In the genomic region with DNA sequence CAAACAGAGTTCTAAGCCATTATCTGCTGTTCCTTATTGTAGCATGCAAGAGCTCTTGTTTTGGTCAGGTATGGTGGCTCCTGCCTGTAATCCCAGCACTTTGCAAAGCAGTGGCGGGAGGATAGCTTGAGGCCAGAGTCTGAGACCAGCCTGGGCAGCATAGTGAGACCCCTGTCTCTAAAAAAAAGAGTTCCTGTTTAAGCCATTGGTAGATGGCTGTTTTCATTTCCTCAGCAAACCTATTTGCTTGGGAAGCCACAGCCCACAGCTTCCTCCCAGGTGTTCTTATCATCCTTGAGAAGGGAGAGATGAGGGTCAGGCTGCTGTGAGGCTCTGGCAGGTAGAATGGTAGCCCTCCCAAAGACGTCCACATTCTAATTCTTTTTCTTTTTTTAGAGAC, we compare ENCODE assay signal across 18 cellular contexts. TPM values are rescaled to one million over a fixed set of nuclear protein-coding genes. Genes with fewer than 3 reads are reported as not detected.
DNase-seq lines count a peak whose midpoint lies in the region; ATAC-seq, FAIRE-seq and TF ChIP-seq lines count a peak whose summit lies in the region.
"Had no signal": no experiment of that assay in that cellular context is flagged by ENCODE, and none has a peak within 500 bp of the region (broad histone marks: within the 10 kb centered on the region; RNA-seq: fewer than 3 reads in every experiment).

No MANE protein-coding gene starts in this region.

- in situ Hi-C loops in GM12878 (cut with MboI), result loop anchor here (5.0 kb wide), 1 partner anchor 171 kb away; no protein-coding TSS in a partner anchor
- in situ Hi-C loops in GM13976 (cut with MboI; ENCODE audit: low sequenced_read_pairs, unreplicated experiment), result no loop called here

- H3K27ac Mint-ChIP-seq in stimulated activated naive CD8-positive, alpha-beta T cell treated with anti-CD3 and anti-CD28 coated beads, Interleukin-15, Interleukin-2, amounts not matched to agents 100 ng/mL and 50 ng/mL, for 24 hours, result peak overlapping the region; percentile 60

- no peaks in the 10 kb centered on the region for H3K9me3 ChIP-seq in OCI-LY3 (ENCODE audit: insufficient read depth, low read length)
- H3K9me3 ChIP-seq in GM12878 (replicated peaks; ENCODE audit: control insufficient read depth, insufficient read depth, low read length), result no peaks in the 10 kb centered on the region
- H3K9me3 ChIP-seq: SK-N-SH had no signal

- no TSS peak for BruUV-seq in GM12878 (replicated peaks; lab: Mats Ljungman, UMichigan)

- H3K27me3 Mint-ChIP-seq in stimulated activated naive CD8-positive, alpha-beta T cell treated with anti-CD3 and anti-CD28 coated beads, Interleukin-15, Interleukin-2, amounts not matched to agents 100 ng/mL and 50 ng/mL, for 24 hours, result peaks cover 39% of the 10 kb centered on the region

- TF ChIP-seq CTCF in OCI-LY3 (IDR thresholded peaks at IDR 0.05; ENCODE audit: low read depth, low read length), result no peak
- no peak for TF ChIP-seq CTCF in GM12878 (IDR thresholded peaks at IDR 0.05 in 2 of 3, conservative IDR thresholded peaks at IDR 0.05 in 1 of 3; ENCODE audit: control insufficient read depth in 2 of 3, extremely low read depth in 1 of 3, insufficient read depth in 1 of 3, low read depth in 3 of 3, low read length in 3 of 3)
- TF ChIP-seq CTCF in GM13976 (IDR thresholded peaks at IDR 0.05; ENCODE audit: borderline replicate concordance, control extremely low read depth, extremely low read depth, insufficient read depth, missing control alignments), result no peak

- H3K36me3 Mint-ChIP-seq in stimulated activated naive CD8-positive, alpha-beta T cell treated with anti-CD3 and anti-CD28 coated beads, Interleukin-15, Interleukin-2, amounts not matched to agents 100 ng/mL and 50 ng/mL, for 24 hours (ENCODE audit: low read depth), result no peaks in the 10 kb centered on the region
- H3K36me3 Mint-ChIP-seq: CD14-positive monocyte had no signal

- H3K79me2 ChIP-seq in OCI-LY3 (ENCODE audit: low read length), result no peaks in the 10 kb centered on the region
- peaks cover 7% of the 10 kb centered on the region; the same call in 1 of the 2 replicates for H3K79me2 ChIP-seq in GM12878 (ENCODE audit: control insufficient read depth, insufficient read depth, low read length)

- H3K9me3 Mint-ChIP-seq in stimulated activated naive CD8-positive, alpha-beta T cell treated with anti-CD3 and anti-CD28 coated beads, Interleukin-15, Interleukin-2, amounts not matched to agents 100 ng/mL and 50 ng/mL, for 24 hours, result no peaks in the 10 kb centered on the region
- H3K9me3 Mint-ChIP-seq: CD14-positive monocyte had no signal

- H3K4me3 ChIP-seq in OCI-LY3 (ENCODE audit: low read length), result peak overlapping the region; percentile 25; the same call in 1 of the 2 replicates
- H3K4me3 ChIP-seq in GM12878, result no peak overlapping the region
- H3K4me3 ChIP-seq: PC-9 had no signal

- peaks cover 63% of the 10 kb centered on the region for H3K4me1 ChIP-seq in OCI-LY3 (ENCODE audit: low read length)
- H3K4me1 ChIP-seq in GM12878 (ENCODE audit: control insufficient read depth, insufficient read depth, low read length), result peaks cover 46% of the 10 kb centered on the region

- FAIRE-seq in GM12878 (lab: Jason Lieb, UNC), result no peak
- FAIRE-seq: A204.1 had no signal

- CTCF ChIA-PET in GM12878 (lab: Yijun Ruan, JAX), result interaction anchor here (1.2 to 5.0 kb wide), 17 partner anchors 29 to 457 kb away, joined by 3 to 83 read pairs (median 9); no protein-coding TSS in a partner anchor

- intact Hi-C loops in GM12878 (cut with micrococcal nuclease; ENCODE audit: unreplicated experiment), result loop anchor here (1.0 to 10.0 kb wide), 6 partner anchors 25 to 429 kb away; partner anchors contain the start of genes FAM81A, MYO1E and RNF111

- 50% methylated on average over 2 of the region's 2 CpGs for WGBS in GM12878 (ENCODE audit: insufficient coverage, insufficient replicate concordance, low lambda C conversion rate, missing lambda C conversion rate)

- no peak for TF ChIP-seq POLR2A in GM12878 (IDR thresholded peaks at IDR 0.05; ENCODE audit: low read depth, low read length)

- H3K27me3 ChIP-seq in OCI-LY3 (ENCODE audit: low read depth, low read length) (peaks cover 24% of the 10 kb centered on the region), GM12878 (replicated peaks in 1 of 2; ENCODE audit: control insufficient read depth in 2 of 2, insufficient read depth in 2 of 2, low read length in 1 of 2) (no peaks in the 10 kb centered on the region)

- no peak overlapping the region for H2AFZ ChIP-seq in OCI-LY3 (ENCODE audit: low read depth, low read length)
- no peak overlapping the region for H2AFZ ChIP-seq in GM12878 (ENCODE audit: control insufficient read depth, low read depth, low read length)
- H2AFZ ChIP-seq: PC-9 had no signal

- H3K9ac ChIP-seq in OCI-LY3 (ENCODE audit: low read length) (no peak overlapping the region), GM12878 (ENCODE audit: control insufficient read depth, insufficient read depth, low read length) (no peak overlapping the region)
- H3K9ac ChIP-seq: SK-N-SH had no signal

- H3K36me3 ChIP-seq in OCI-LY3 (replicated peaks; ENCODE audit: low read depth, low read length), result no peaks in the 10 kb centered on the region
- no peaks in the 10 kb centered on the region for H3K36me3 ChIP-seq in GM12878 (ENCODE audit: control insufficient read depth in 2 of 2, insufficient read depth in 2 of 2, low read length in 1 of 2)

- no peak overlapping the region for H3K4me3 Mint-ChIP-seq in stimulated activated naive CD8-positive, alpha-beta T cell treated with anti-CD3 and anti-CD28 coated beads, Interleukin-15, Interleukin-2, amounts not matched to agents 100 ng/mL and 50 ng/mL, for 24 hours

- H3K4me2 ChIP-seq in OCI-LY3 (ENCODE audit: low read length) (peak overlapping the region; percentile 50), GM12878 (ENCODE audit: control insufficient read depth, insufficient read depth) (peak overlapping the region; percentile 93; the same call in 1 of the 2 replicates)
- H3K4me2 ChIP-seq: PC-9, SK-N-SH had no signal

- H3K27ac ChIP-seq in OCI-LY3 (ENCODE audit: low read length) (peak overlapping the region; percentile 90), GM12878 (ENCODE audit: control insufficient read depth, insufficient read depth) (peak overlapping the region; percentile 52; the same call in 1 of the 2 replicates)
- H3K27ac ChIP-seq: PC-9 had no signal

- H4K20me1 ChIP-seq in OCI-LY3 (ENCODE audit: insufficient read depth, low read length) (no peaks in the 10 kb centered on the region), GM12878 (ENCODE audit: control insufficient read depth, insufficient read depth) (no peaks in the 10 kb centered on the region)

- no peak for ATAC-seq in stimulated activated naive CD8-positive, alpha-beta T cell treated with anti-CD3 and anti-CD28 coated beads, Interleukin-15, Interleukin-2, amounts not matched to agents 100 U/mL and 50 U/mL, for 24 hours
- no peak for ATAC-seq in GM12878
- no peak for ATAC-seq in HG02678 (IDR thresholded peaks at IDR 0.05; ENCODE audit: unreplicated experiment)
- ATAC-seq: Right ventricle myocardium inferior had no signal

- SMC1A ChIA-PET in GM12878 (lab: Charles Lee; ENCODE audit: uncharacterized antibody, unreplicated experiment), result interaction anchor here (0.8 to 7.8 kb wide), 29 partner anchors 12 to 457 kb away, joined by 3 to 91 read pairs (median 5); no protein-coding TSS in a partner anchor

- POLR2A ChIA-PET in GM12878 (lab: Charles Lee), result interaction anchor here (0.7 to 2.1 kb wide), 5 partner anchors 69 to 432 kb away, joined by 3 to 9 read pairs (median 3); no protein-coding TSS in a partner anchor

- RAD21 ChIA-PET in GM12878 (lab: Charles Lee; ENCODE audit: unreplicated experiment), result interaction anchor here (0.6 to 7.5 kb wide), 19 partner anchors 9 to 457 kb away, joined by 3 to 99 read pairs (median 6); partner anchors contain the start of gene MYO1E

- TF ChIP-seq EP300 in GM12878 (IDR thresholded peaks at IDR 0.05; ENCODE audit: borderline replicate concordance in 1 of 2, control insufficient read depth in 1 of 2, low read depth in 2 of 2, low read length in 2 of 2), result no peak

- TF ChIP-seq RAD21 in GM12878 (IDR thresholded peaks at IDR 0.05; ENCODE audit: insufficient read depth, low read depth, low read length), result no peak

- peaks cover 48% of the 10 kb centered on the region for H3K4me1 Mint-ChIP-seq in stimulated activated naive CD8-positive, alpha-beta T cell treated with anti-CD3 and anti-CD28 coated beads, Interleukin-15, Interleukin-2, amounts not matched to agents 100 ng/mL and 50 ng/mL, for 24 hours (ENCODE audit: low read depth)

- no peak for DNase-seq in stimulated activated naive CD8-positive, alpha-beta T cell treated with anti-CD3 and anti-CD28 coated beads, Interleukin-15, Interleukin-2, amounts not matched to agents 100 U/mL and 50 U/mL, for 24 hours
- no peak for DNase-seq in GM12878 (ENCODE audit: low read depth, low spot score)
- DNase-seq in SK-N-DZ (ENCODE audit: low spot score), result no peak
- DNase-seq in cortex of kidney (lab: John Stamatoyannopoulos, UW), result no peak
- DNase-seq in GM13976 (ENCODE audit: low spot score), result no peak
- DNase-seq: GOT3, Karpas-422, NCI-H1417 treated with DMSO at 0.1 percent for 48 hours, NCI-H2029 treated with DMSO at 0.1 percent for 48 hours, NCI-H524, PC-9, SK-N-SH had no signal

RNA-seq across cellular contexts. Expression of gene FAM81A, which starts 24.4 kb away (rescaled TPM):
- 10.2 and 16.8 TPM in 2 replicates for total RNA-seq in GM12878 (2013; cell fraction: nucleolus; rRNA removed)
- total RNA-seq in GM12878 (2014; rRNA removed) (12.5 and 14.7 TPM in 2 replicates), GM12878 (2014; rRNA removed; fragmentation: Illumina TruSeq; extraction: Trizol) (16.5 and 16.8 TPM in 2 replicates), GM12878 (2021) (19.9 and 20.2 TPM in 2 replicates)
- 3.7 TPM for polyA plus RNA-seq in GM12878 (2011; ENCODE audit: low read depth)
- polyA plus RNA-seq in GM12878 (2011; rRNA removed) (0.18 and 0.40 TPM in 2 replicates), GM12878 (2014; fragmentation: Illumina TruSeq; extraction: Trizol) (15.1 and 18.9 TPM in 2 replicates), GM12878 (2014; fragmentation: Nextera tagmentation; extraction: Ambion mirVana) (1 to 10 TPM; 7.6 to 9.0 TPM), GM12878 (2014; rRNA removed) (13.4 and 15.8 TPM in 2 replicates), GM12878 (2016; fragmentation: Nextera tagmentation; extraction: Ambion mirVana) (10 to 100 TPM; 23.9 to 34.5 TPM)
- 0.07 and 0.13 TPM in 2 replicates for polyA plus RNA-seq in GM12878 (2011; cell fraction: cytosol; rRNA removed)
- polyA plus RNA-seq in GM12878 (2011; cell fraction: nucleus; rRNA removed), result 0.22 and 0.95 TPM in 2 replicates
- polyA plus RNA-seq in GM12878 (2012), result 8.8 and 10.9 TPM in 2 replicates
- polyA minus RNA-seq in GM12878 (2011; rRNA and poly(A)+ RNA removed), result 0.21 TPM in 1 of 2 replicates, not detected in the other
- polyA minus RNA-seq in GM12878 (2011; cell fraction: cytosol; rRNA and poly(A)+ RNA removed), result not detected in 2 replicates
- not detected in 2 replicates for polyA minus RNA-seq in GM12878 (2011; cell fraction: nucleus; rRNA and poly(A)+ RNA removed)
- polyA plus RNA-seq in SK-N-DZ (2014; cell fraction: cytosol; rRNA removed), result not detected in 2 replicates
- polyA plus RNA-seq in SK-N-DZ (2014; cell fraction: nucleus; rRNA removed), result not detected in 2 replicates

RNA-seq across cellular contexts. Expression of gene MYO1E, which starts 40.9 kb away (rescaled TPM):
- 732 and 834 TPM in 2 replicates for total RNA-seq in GM12878 (2013; cell fraction: nucleolus; rRNA removed)
- 55.9 and 59.3 TPM in 2 replicates for total RNA-seq in GM12878 (2014; rRNA removed)
- 70.5 and 76.5 TPM in 2 replicates for total RNA-seq in GM12878 (2014; rRNA removed; fragmentation: Illumina TruSeq; extraction: Trizol)
- total RNA-seq in GM12878 (2021), result 256 and 266 TPM in 2 replicates
- polyA plus RNA-seq in GM12878 (2011; ENCODE audit: low read depth), result 15.6 TPM
- polyA plus RNA-seq in GM12878 (2011; rRNA removed), result 33.3 and 68.3 TPM in 2 replicates
- polyA plus RNA-seq in GM12878 (2011; cell fraction: cytosol; rRNA removed), result 16.2 and 18.4 TPM in 2 replicates
- 21.3 TPM in 2 replicates for polyA plus RNA-seq in GM12878 (2011; cell fraction: nucleus; rRNA removed)
- polyA plus RNA-seq in GM12878 (2012), result 92.0 and 138 TPM in 2 replicates
- polyA plus RNA-seq in GM12878 (2014; fragmentation: Illumina TruSeq; extraction: Trizol), result 77.9 and 93.5 TPM in 2 replicates
- polyA plus RNA-seq in GM12878 (2014; fragmentation: Nextera tagmentation; extraction: Ambion mirVana), result 10 to 100 TPM; 10.3 to 27.5 TPM
- polyA plus RNA-seq in GM12878 (2014; rRNA removed), result 43.7 and 46.9 TPM in 2 replicates
- 100 to 1,000 TPM; 189 to 191 TPM for polyA plus RNA-seq in GM12878 (2016; fragmentation: Nextera tagmentation; extraction: Ambion mirVana)
- polyA minus RNA-seq in GM12878 (2011; rRNA and poly(A)+ RNA removed), result 25.2 and 53.3 TPM in 2 replicates
- 11.1 TPM in 2 replicates for polyA minus RNA-seq in GM12878 (2011; cell fraction: cytosol; rRNA and poly(A)+ RNA removed)
- polyA minus RNA-seq in GM12878 (2011; cell fraction: nucleus; rRNA and poly(A)+ RNA removed), result 42.3 and 48.9 TPM in 2 replicates
- polyA plus RNA-seq in SK-N-DZ (2014; cell fraction: cytosol; rRNA removed), result 0.09 and 1.1 TPM in 2 replicates
- polyA plus RNA-seq in SK-N-DZ (2014; cell fraction: nucleus; rRNA removed), result 0.49 TPM in 1 of 2 replicates, not detected in the other
